24 cellular contexts compared by ENCODE assay signal in genomic region chr9:134629586-134630392, GRCh38. TPM values are rescaled to one million over a fixed set of nuclear protein-coding genes. Genes with fewer than 3 reads are reported as not detected.
A peak's percentile ranks its signal among the peaks of the same experiment; 100 is the strongest.
DNase-seq lines count a peak whose midpoint lies in the region; TF ChIP-seq lines count a peak whose summit lies in the region.
"Had no signal": no experiment of that assay in that cellular context is flagged by ENCODE, and none has a peak within 500 bp of the region (broad histone marks: within the 10 kb centered on the region; RNA-seq: fewer than 3 reads in every experiment).

No MANE protein-coding gene starts in this region.

- H3K79me2 ChIP-seq in mesendoderm (ENCODE audit: control insufficient read depth, insufficient read depth, low read length) = no peaks in the 10 kb centered on the region

- no peaks in the 10 kb centered on the region for H3K4me1 Mint-ChIP-seq in activated naive CD4-positive, alpha-beta T cell treated with anti-CD3 and anti-CD28 coated beads for 36 hours (ENCODE audit: low read depth)
- H3K4me1 Mint-ChIP-seq in type B pancreatic cell (ENCODE audit: unreplicated experiment) = peaks cover 30% of the 10 kb centered on the region
- H3K4me1 Mint-ChIP-seq: activated naive CD8-positive, alpha-beta T cell treated with anti-CD3 and anti-CD28 coated beads, Interleukin-2, amount 50 U/mL, for 24 hours; CD4-positive, CD25-positive, alpha-beta regulatory T cell had no signal

- no peak overlapping the region for H3K23ac ChIP-seq in mesendoderm (ENCODE audit: low read length)

- no peak for TF ChIP-seq CTCF in WERI-Rb-1 (IDR thresholded peaks at IDR 0.05; ENCODE audit: low read depth, low read length)
- TF ChIP-seq CTCF in type B pancreatic cell (conservative IDR thresholded peaks at IDR 0.05) = no peak

- H3K27me3 Mint-ChIP-seq in activated naive CD4-positive, alpha-beta T cell treated with anti-CD3 and anti-CD28 coated beads for 36 hours (ENCODE audit: low read depth) = no peaks in the 10 kb centered on the region
- H3K27me3 Mint-ChIP-seq in type B pancreatic cell = peaks cover 9% of the 10 kb centered on the region
- H3K27me3 Mint-ChIP-seq: activated naive CD8-positive, alpha-beta T cell treated with anti-CD3 and anti-CD28 coated beads, Interleukin-2, amount 50 U/mL, for 24 hours; CD4-positive, CD25-positive, alpha-beta regulatory T cell had no signal

- no peak overlapping the region for H4K8ac ChIP-seq in mesendoderm (ENCODE audit: low read depth, low read length)

- H3K27me3 ChIP-seq in WERI-Rb-1 (ENCODE audit: insufficient read depth, low read depth, severe bottlenecking) = no peaks in the 10 kb centered on the region
- no peaks in the 10 kb centered on the region for H3K27me3 ChIP-seq in mesendoderm (ENCODE audit: insufficient read depth, low read length, poor library complexity)
- H3K27me3 ChIP-seq: pancreas, stomach had no signal

- H3K4ac ChIP-seq in mesendoderm (ENCODE audit: low read depth, low read length) = no peak overlapping the region

- H3K4me1 ChIP-seq in mesendoderm (ENCODE audit: control insufficient read depth, low read depth, low read length) = peaks cover 14% of the 10 kb centered on the region
- H3K4me1 ChIP-seq: breast epithelium, pancreas, stomach had no signal

- no peak overlapping the region for H2BK120ac ChIP-seq in mesendoderm (ENCODE audit: low read depth, low read length)

- H3K56ac ChIP-seq in mesendoderm (ENCODE audit: low read length) = peak overlapping the region; percentile 8

- peak; percentile 3 for DNase-seq in activated naive CD4-positive, alpha-beta T cell treated with anti-CD3 and anti-CD28 coated beads, Interleukin-2, amount 50 U/mL, for 16 hours
- no peak for DNase-seq in activated naive CD4-positive, alpha-beta T cell treated with anti-CD3 and anti-CD28 coated beads for 36 hours
- peak; percentile 4 for DNase-seq in WERI-Rb-1
- DNase-seq in mesendoderm = no peak
- DNase-seq in type B pancreatic cell (ENCODE audit: extremely low spot score, unreplicated experiment) = peak; percentile 64
- DNase-seq in OCI-M2 (lab: John Stamatoyannopoulos, UW; ENCODE audit: unreplicated experiment) = no peak
- DNase-seq in DMS 273 treated with DMSO at 0.1 percent for 48 hours (lab: John Stamatoyannopoulos, UW) = no peak
- no peak for DNase-seq in globus pallidus (ENCODE audit: low spot score)
- DNase-seq: ACHN; activated CD8-positive, alpha-beta T cell treated with anti-CD3 and anti-CD28 coated beads, Interleukin-2, amount 10 ng/mL, durations not matched to agents 7 days and 5 days; activated naive CD8-positive, alpha-beta T cell treated with anti-CD3 and anti-CD28 coated beads, Interleukin-2, amount 50 U/mL, for 24 hours; CD4-positive, CD25-positive, alpha-beta regulatory T cell; foreskin melanocyte; GDM1; NCI-H1105 treated with DMSO at 0.1 percent for 48 hours; NCI-H524; SHP77; stimulated activated CD4-positive, alpha-beta T cell treated with anti-CD3 and anti-CD28 coated beads, Interleukin-4, amount 100 ng/mL, for 1 hour; stomach had no signal

- no peak overlapping the region for H3K18ac ChIP-seq in mesendoderm (ENCODE audit: low read length)

- H3K4me3 Mint-ChIP-seq in activated naive CD4-positive, alpha-beta T cell treated with anti-CD3 and anti-CD28 coated beads for 36 hours = no peak overlapping the region
- no peak overlapping the region for H3K4me3 Mint-ChIP-seq in type B pancreatic cell
- H3K4me3 Mint-ChIP-seq: activated CD8-positive, alpha-beta T cell treated with anti-CD3 and anti-CD28 coated beads, Interleukin-2, amount 10 ng/mL, durations not matched to agents 7 days and 5 days; activated naive CD8-positive, alpha-beta T cell treated with anti-CD3 and anti-CD28 coated beads, Interleukin-2, amount 50 U/mL, for 24 hours; CD4-positive, CD25-positive, alpha-beta regulatory T cell; dendritic cell treated with granulocyte-macrophage colony-stimulating factor and Interleukin-4, amounts not matched to agents 40 ng/mL and 50 ng/mL, for 4 days had no signal

- no peak overlapping the region for H2AK5ac ChIP-seq in mesendoderm (ENCODE audit: low read length)

- CTCF ChIA-PET in activated naive CD4-positive, alpha-beta T cell treated with anti-CD3 and anti-CD28 coated beads for 36 hours (lab: Charles Lee) = no interaction called here

- H3K27ac ChIP-seq in WERI-Rb-1 (no peak overlapping the region), mesendoderm (ENCODE audit: low read depth, low read length) (no peak overlapping the region)
- H3K27ac ChIP-seq: breast epithelium, pancreas, skin epidermis, stomach, VCaP had no signal

- WGBS in mesendoderm (ENCODE audit: extremely low coverage, insufficient coverage, low lambda C conversion rate) = no CpG with 5 or more reads among the region's 16 CpGs

- intact Hi-C loops in activated naive CD4-positive, alpha-beta T cell treated with anti-CD3 and anti-CD28 coated beads for 36 hours (cut with micrococcal nuclease) = no loop called here

- no peak overlapping the region for H3K4me2 ChIP-seq in mesendoderm (ENCODE audit: low read length)

- no peak overlapping the region for H3K27ac Mint-ChIP-seq in activated naive CD4-positive, alpha-beta T cell treated with anti-CD3 and anti-CD28 coated beads for 36 hours
- no peak overlapping the region for H3K27ac Mint-ChIP-seq in type B pancreatic cell
- H3K27ac Mint-ChIP-seq: activated CD8-positive, alpha-beta T cell treated with anti-CD3 and anti-CD28 coated beads, Interleukin-2, amount 10 ng/mL, durations not matched to agents 7 days and 5 days; activated naive CD8-positive, alpha-beta T cell treated with anti-CD3 and anti-CD28 coated beads, Interleukin-2, amount 50 U/mL, for 24 hours; CD4-positive, CD25-positive, alpha-beta regulatory T cell; dendritic cell treated with granulocyte-macrophage colony-stimulating factor and Interleukin-4, amounts not matched to agents 40 ng/mL and 50 ng/mL, for 4 days had no signal

- H3K36me3 Mint-ChIP-seq in activated naive CD4-positive, alpha-beta T cell treated with anti-CD3 and anti-CD28 coated beads for 36 hours (ENCODE audit: low read depth) = no peaks in the 10 kb centered on the region
- H3K36me3 Mint-ChIP-seq in type B pancreatic cell = no peaks in the 10 kb centered on the region
- H3K36me3 Mint-ChIP-seq: CD4-positive, CD25-positive, alpha-beta regulatory T cell had no signal

- no peak overlapping the region for H4K5ac ChIP-seq in mesendoderm (ENCODE audit: low read length)

- no peaks in the 10 kb centered on the region for H3K9me3 Mint-ChIP-seq in activated naive CD4-positive, alpha-beta T cell treated with anti-CD3 and anti-CD28 coated beads for 36 hours
- H3K9me3 Mint-ChIP-seq in type B pancreatic cell = no peaks in the 10 kb centered on the region
- H3K9me3 Mint-ChIP-seq: activated naive CD8-positive, alpha-beta T cell treated with anti-CD3 and anti-CD28 coated beads, Interleukin-2, amount 50 U/mL, for 24 hours; CD4-positive, CD25-positive, alpha-beta regulatory T cell; dendritic cell treated with granulocyte-macrophage colony-stimulating factor and Interleukin-4, amounts not matched to agents 40 ng/mL and 50 ng/mL, for 4 days had no signal

- no peak overlapping the region for H2BK15ac ChIP-seq in mesendoderm (replicated peaks; ENCODE audit: low read depth)

- H3K4me3 ChIP-seq in WERI-Rb-1 (ENCODE audit: low read depth, low read length) (no peak overlapping the region), mesendoderm (ENCODE audit: low read length) (no peak overlapping the region)
- H3K4me3 ChIP-seq: breast epithelium, pancreas, skin epidermis, stomach had no signal

- no peaks in the 10 kb centered on the region for H3K9me3 ChIP-seq in WERI-Rb-1 (ENCODE audit: severe bottlenecking)
- H3K9me3 ChIP-seq: breast epithelium, pancreas, stomach had no signal

- H2BK5ac ChIP-seq in mesendoderm (ENCODE audit: low read length) = no peak overlapping the region

- no peaks in the 10 kb centered on the region for H3K79me1 ChIP-seq in mesendoderm (ENCODE audit: low read length)

- H3K36me3 ChIP-seq in WERI-Rb-1 = no peaks in the 10 kb centered on the region
- H3K36me3 ChIP-seq in mesendoderm (ENCODE audit: control insufficient read depth, insufficient read depth, low read length) = no peaks in the 10 kb centered on the region
- H3K36me3 ChIP-seq: breast epithelium, pancreas, stomach had no signal

- H3K9ac ChIP-seq in mesendoderm (ENCODE audit: low read length) = no peak overlapping the region

RNA-seq across cellular contexts. Expression of gene COL5A1, which starts 11.8 kb away (rescaled TPM):
- under 1 TPM in 1 of 2 experiments, not detected in 1; 0.10 TPM for total RNA-seq in activated naive CD4-positive, alpha-beta T cell treated with anti-CD3 and anti-CD28 coated beads for 36 hours
- 23.5 TPM for polyA plus RNA-seq in mesendoderm (2013, experiment 1 of 2)
- 21.5 TPM for polyA plus RNA-seq in mesendoderm (2013, experiment 2 of 2)
- 16.1 and 112 TPM in 2 replicates for total RNA-seq in type B pancreatic cell (ENCODE audit: low replicate concordance)

Comparison
In these comparisons a context has a peak if more than half of its experiments do, and no peak if none do; other contexts are left out.
1. DNase-seq: peak in activated naive CD4-positive, alpha-beta T cell treated with anti-CD3 and anti-CD28 coated beads, Interleukin-2, amount 50 U/mL, for 16 hours (single experiment), WERI-Rb-1 (single experiment) and type B pancreatic cell (single experiment); none in activated naive CD4-positive, alpha-beta T cell treated with anti-CD3 and anti-CD28 coated beads for 36 hours (single experiment), mesendoderm (single experiment), OCI-M2 (single experiment), DMS 273 treated with DMSO at 0.1 percent for 48 hours (single experiment) and globus pallidus (single experiment).
2. RNA of gene COL5A1, which starts 11.8 kb away (total RNA-seq): 16.1 to 112 TPM in type B pancreatic cell; 0.10 TPM in activated naive CD4-positive, alpha-beta T cell treated with anti-CD3 and anti-CD28 coated beads for 36 hours; every median in the first group is over 10 times any median in the second.